Comparison of ENCODE assay signal across 23 cellular contexts in genomic region chr3:2274531-2274930, GRCh38.
DNase-seq lines count a peak whose midpoint lies in the region; TF ChIP-seq lines count a peak whose summit lies in the region.
"Had no signal": no experiment of that assay in that cellular context is flagged by ENCODE, and none has a peak within 500 bp of the region (broad histone marks: within the 10 kb centered on the region; RNA-seq: fewer than 3 reads in every experiment).

No MANE protein-coding gene starts in this region.

- H2BK12ac ChIP-seq in mesenchymal stem cell (ENCODE audit: low read length in 2 of 2) = no peak overlapping the region

- no peak overlapping the region for H3K27ac Mint-ChIP-seq in Caco-2 (ENCODE audit: unreplicated experiment)
- H3K27ac Mint-ChIP-seq: CD4-positive, alpha-beta memory T cell had no signal

- H3K4me3 Mint-ChIP-seq in Caco-2 (ENCODE audit: unreplicated experiment) = no peak overlapping the region
- H3K4me3 Mint-ChIP-seq: CD4-positive, alpha-beta memory T cell had no signal

- no peak overlapping the region for H3K23ac ChIP-seq in mesenchymal stem cell (ENCODE audit: low read length in 2 of 2)

- H3K4me3 ChIP-seq in Caco-2 (ENCODE audit: low read depth, low read length) (no peak overlapping the region), mesenchymal stem cell (ENCODE audit: insufficient read depth in 1 of 2, low read depth in 1 of 2, low read length in 2 of 2) (no peak overlapping the region)
- H3K4me3 ChIP-seq: A549; BLaER1 treated with 17β-estradiol and CSF1 and Interleukin-3, amounts not matched to agents 10 nM and 100 nM; GM12878; GM23248 had no signal

- H3K79me1 ChIP-seq in mesenchymal stem cell (replicated peaks; ENCODE audit: low read length, poor library complexity, severe bottlenecking) = no peaks in the 10 kb centered on the region

- no peaks in the 10 kb centered on the region for H3K36me3 Mint-ChIP-seq in Caco-2 (ENCODE audit: insufficient read depth, unreplicated experiment)
- H3K36me3 Mint-ChIP-seq: CD4-positive, alpha-beta memory T cell had no signal

- CTCF ChIA-PET in Caco-2 (lab: Charles Lee) = no interaction called here

- H3K9me3 ChIP-seq in Caco-2 (no peaks in the 10 kb centered on the region), mesenchymal stem cell (ENCODE audit: control insufficient read depth, low read length) (no peaks in the 10 kb centered on the region)
- H3K9me3 ChIP-seq: A549; BE2C; BLaER1 treated with 17β-estradiol and CSF1 and Interleukin-3, amounts not matched to agents 10 nM and 100 nM had no signal

- H3K4me1 ChIP-seq in Caco-2 (peaks cover 17% of the 10 kb centered on the region), mesenchymal stem cell (ENCODE audit: control insufficient read depth, insufficient read depth, low read depth, low read length) (no peaks in the 10 kb centered on the region)
- H3K4me1 ChIP-seq: A549; BE2C; BLaER1 treated with 17β-estradiol and CSF1 and Interleukin-3, amounts not matched to agents 10 nM and 100 nM had no signal

- H3K27ac ChIP-seq in mesenchymal stem cell (ENCODE audit: low read length, poor library complexity, severe bottlenecking) = no peak overlapping the region
- H3K27ac ChIP-seq: A549; BLaER1 treated with 17β-estradiol and CSF1 and Interleukin-3, amounts not matched to agents 10 nM and 100 nM; GM23248 had no signal

- no peak overlapping the region for H3K4me2 ChIP-seq in mesenchymal stem cell (ENCODE audit: low read length, poor library complexity, severe bottlenecking)
- H3K4me2 ChIP-seq: A549; BLaER1 treated with 17β-estradiol and CSF1 and Interleukin-3, amounts not matched to agents 10 nM and 100 nM had no signal

- no CpG with 5 or more reads among the region's 1 CpG for WGBS in mesenchymal stem cell

- TF ChIP-seq CTCF in Caco-2 (IDR thresholded peaks at IDR 0.05; ENCODE audit: insufficient read depth in 1 of 2, low read depth in 1 of 2, low read length in 1 of 2, severe bottlenecking in 1 of 2, unreplicated experiment in 1 of 2) = no peak

- no peak overlapping the region for H4K8ac ChIP-seq in mesenchymal stem cell (ENCODE audit: low read length)

- no peak overlapping the region for H2BK15ac ChIP-seq in mesenchymal stem cell (ENCODE audit: low read depth, poor library complexity, severe bottlenecking)

- no peak overlapping the region for H3K9ac ChIP-seq in mesenchymal stem cell (ENCODE audit: low read length)
- H3K9ac ChIP-seq: BLaER1 treated with 17β-estradiol and CSF1 and Interleukin-3, amounts not matched to agents 10 nM and 100 nM; GM23248 had no signal

- DNase-seq in Caco-2 = peak; percentile 46 to 51
- DNase-seq in NCI-H69 (lab: John Stamatoyannopoulos, UW) = peak; percentile 6
- DNase-seq in foreskin melanocyte = peak; percentile 2
- peak; percentile 26 for DNase-seq in mesenchymal stem cell
- no peak for DNase-seq in NCI-H510A treated with DMSO at 0.1 percent for 48 hours (lab: John Stamatoyannopoulos, UW)
- no peak for DNase-seq in activated effector memory CD4-positive, alpha-beta T cell treated with anti-CD3 and anti-CD28 coated beads, Interleukin-2, amount 50 U/mL, for 16 hours
- DNase-seq in KG1 (lab: John Stamatoyannopoulos, UW) = no peak
- DNase-seq: 8988T, ACHN, AML-193, BE2C, COR-L47, DMS 273 treated with DMSO at 0.1 percent for 48 hours, DMS79, EL, GDM1, GM23248, H7, HCEC 1CT had no signal

- H3K9me3 Mint-ChIP-seq in Caco-2 (ENCODE audit: unreplicated experiment) = no peaks in the 10 kb centered on the region

- H2AK5ac ChIP-seq in mesenchymal stem cell (ENCODE audit: low read length, severe bottlenecking) = no peak overlapping the region

- no peak overlapping the region for H3K4ac ChIP-seq in mesenchymal stem cell (ENCODE audit: low read depth in 1 of 2, low read length in 2 of 2)

- H3K27me3 Mint-ChIP-seq in Caco-2 (ENCODE audit: insufficient read depth, unreplicated experiment) = no peaks in the 10 kb centered on the region

- intact Hi-C loops in Caco-2 (cut with micrococcal nuclease; ENCODE audit: unreplicated experiment) = loop anchor here (1.0 kb wide), 1 partner anchor 141 kb away; no protein-coding TSS in a partner anchor

- no peaks in the 10 kb centered on the region for H3K27me3 ChIP-seq in Caco-2 (replicated peaks; ENCODE audit: control insufficient read depth, insufficient read depth, low read length)
- H3K27me3 ChIP-seq in mesenchymal stem cell (ENCODE audit: control insufficient read depth in 1 of 2, insufficient read depth in 1 of 2, low read length in 2 of 2) = no peaks in the 10 kb centered on the region
- H3K27me3 ChIP-seq: BE2C; BLaER1 treated with 17β-estradiol and CSF1 and Interleukin-3, amounts not matched to agents 10 nM and 100 nM had no signal

- no peak overlapping the region for H4K91ac ChIP-seq in mesenchymal stem cell (ENCODE audit: low read length)

- H3K14ac ChIP-seq in mesenchymal stem cell (ENCODE audit: low read length in 2 of 2) = no peak overlapping the region

- no peak overlapping the region for H2BK5ac ChIP-seq in mesenchymal stem cell (ENCODE audit: low read depth, low read length, poor library complexity, severe bottlenecking)

- POLR2A ChIA-PET in Caco-2 (lab: Charles Lee) = no interaction called here

- H3K18ac ChIP-seq in mesenchymal stem cell (ENCODE audit: low read depth in 1 of 2, low read length in 2 of 2) = no peak overlapping the region

- peaks cover 21% of the 10 kb centered on the region for H3K4me1 Mint-ChIP-seq in Caco-2 (ENCODE audit: low read depth, unreplicated experiment)
- H3K4me1 Mint-ChIP-seq: CD4-positive, alpha-beta memory T cell had no signal

- no peak overlapping the region for H2AFZ ChIP-seq in mesenchymal stem cell (ENCODE audit: low read depth, low read length)
- H2AFZ ChIP-seq: GM23248 had no signal

- no peak overlapping the region for H2BK120ac ChIP-seq in mesenchymal stem cell (ENCODE audit: low read depth, low read length)

- BruUV-seq in Caco-2 (replicated peaks; lab: Mats Ljungman, UMichigan) = no TSS peak

- H3K36me3 ChIP-seq in Caco-2 (ENCODE audit: control insufficient read depth, insufficient read depth, low read length) = no peaks in the 10 kb centered on the region
- no peaks in the 10 kb centered on the region for H3K36me3 ChIP-seq in mesenchymal stem cell (ENCODE audit: control insufficient read depth in 1 of 2, insufficient read depth in 2 of 2, low read depth in 1 of 2, low read length in 2 of 2)
- H3K36me3 ChIP-seq: BE2C; BLaER1 treated with 17β-estradiol and CSF1 and Interleukin-3, amounts not matched to agents 10 nM and 100 nM had no signal

Comparison
In these comparisons a context has a peak if more than half of its experiments do, and no peak if none do; other contexts are left out.
1. DNase-seq: peak in Caco-2 (2 of 2), NCI-H69 (single experiment), foreskin melanocyte (single experiment) and mesenchymal stem cell (single experiment); none in NCI-H510A treated with DMSO at 0.1 percent for 48 hours (single experiment), activated effector memory CD4-positive, alpha-beta T cell treated with anti-CD3 and anti-CD28 coated beads, Interleukin-2, amount 50 U/mL, for 16 hours (single experiment) and KG1 (single experiment).